In the genomic region with DNA sequence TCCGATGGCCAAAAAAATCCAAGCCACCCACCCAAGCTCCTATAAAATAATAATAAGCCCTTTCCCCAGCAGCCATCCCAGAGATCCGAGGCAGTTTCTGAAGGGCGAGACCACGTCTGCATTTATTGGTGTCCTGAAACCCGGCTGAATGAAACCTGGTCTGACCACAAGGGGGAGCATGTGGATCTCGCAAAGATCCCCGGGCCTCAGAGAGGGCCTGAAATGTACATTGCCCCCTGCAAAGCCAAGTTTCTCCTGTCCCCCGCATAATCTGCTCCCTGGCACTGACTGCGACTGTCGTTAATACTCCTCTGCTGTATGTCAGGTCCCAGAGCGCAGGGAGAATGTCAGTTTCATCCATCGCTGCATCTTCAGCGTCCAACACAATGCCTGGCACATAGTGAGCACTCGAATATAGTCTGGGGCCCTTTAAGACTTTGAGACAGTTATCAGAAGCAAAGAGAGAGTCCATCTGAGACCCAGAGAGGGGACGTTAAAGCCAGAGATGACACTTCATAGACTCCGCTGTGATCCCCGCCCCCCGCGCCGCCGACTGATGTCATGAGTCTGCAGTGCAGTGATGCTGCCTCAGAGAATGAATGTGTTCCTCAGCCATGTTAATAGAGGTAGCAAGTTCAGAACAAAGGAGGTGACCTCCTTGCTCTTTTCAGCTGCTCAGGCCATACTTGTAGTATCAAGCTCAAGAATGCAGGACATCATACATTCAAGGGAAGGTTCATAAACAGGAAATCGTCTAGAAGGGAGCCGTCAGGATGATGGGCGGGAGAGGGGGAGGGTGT, we compare ENCODE assay signal across 8 cellular contexts.
DNase-seq lines count a peak whose midpoint lies in the region; ATAC-seq and TF ChIP-seq lines count a peak whose summit lies in the region.

No MANE protein-coding gene starts in this region.

- TF ChIP-seq POLR2A in Peyer's patch (IDR thresholded peaks at IDR 0.05) (no peak), stomach (IDR thresholded peaks at IDR 0.05) (no peak)

- no peak overlapping the region for H3K4me3 ChIP-seq in Jurkat, Clone E6-1 (ENCODE audit: low read length)
- H3K4me3 ChIP-seq in Peyer's patch (no peak overlapping the region), fibroblast of the aortic adventitia (ENCODE audit: low read depth, low read length) (no peak overlapping the region), neuronal stem cell (ENCODE audit: low read length in 2 of 2) (no peak overlapping the region), stomach (no peak overlapping the region)

- H3K27me3 Mint-ChIP-seq in activated T-cell treated with anti-CD3 and anti-CD28 coated beads, Interleukin-2, amount 50 U/mL, for 72 hours (ENCODE audit: low read depth), result peaks cover 7% of the 10 kb centered on the region

- H3K27me3 ChIP-seq in Peyer's patch (no peaks in the 10 kb centered on the region), neuronal stem cell (ENCODE audit: control insufficient read depth in 3 of 3, insufficient read depth in 3 of 3, low read depth in 1 of 3, low read length in 3 of 3) (peaks cover 0 to 74% (median 0%) of the 10 kb centered on the region in 3 experiments), stomach (peaks cover 3 to 85% (median 36%) of the 10 kb centered on the region in 3 donors)

- no peak for TF ChIP-seq EP300 in stomach (IDR thresholded peaks at IDR 0.05)

- peak overlapping the region; percentile 6 for H2AK5ac ChIP-seq in neuronal stem cell (ENCODE audit: low read depth, low read length)

- no peak overlapping the region for H3K18ac ChIP-seq in neuronal stem cell (ENCODE audit: low read length)

- intact Hi-C loops in stomach (cut with DNase I; ENCODE audit: low total_unique reads), result loop anchor here (5.0 kb wide), 1 partner anchor 289 kb away; no protein-coding TSS in a partner anchor

- H2BK120ac ChIP-seq in neuronal stem cell (ENCODE audit: low read depth, low read length), result no peak overlapping the region

- H3K14ac ChIP-seq in neuronal stem cell (ENCODE audit: low read length), result no peak overlapping the region

- H3K4me1 Mint-ChIP-seq in activated T-cell treated with anti-CD3 and anti-CD28 coated beads, Interleukin-2, amount 50 U/mL, for 72 hours (ENCODE audit: low read depth), result no peaks in the 10 kb centered on the region

- no peak overlapping the region for H3K4me2 ChIP-seq in neuronal stem cell (ENCODE audit: insufficient read depth, low read length, poor library complexity, severe bottlenecking)

- WGBS in neuronal stem cell (ENCODE audit: extremely low coverage in 2 of 2, insufficient read length in 2 of 2, insufficient replicate concordance in 1 of 2), 2 donors, result no CpG with 5 or more reads among the region's 24 CpGs
- WGBS in stomach, 5 donors, result 43 to 48% (median 45%) methylated on average over 24 of the region's 24 CpGs

- H3K9ac ChIP-seq in neuronal stem cell (ENCODE audit: low read depth, low read length, poor library complexity), result no peak overlapping the region

- H4K91ac ChIP-seq in neuronal stem cell (ENCODE audit: low read depth, low read length, poor library complexity), result no peak overlapping the region

- TF ChIP-seq CTCF in Peyer's patch (IDR thresholded peaks at IDR 0.05) (peak; percentile 36 to 77 (median 70)), fibroblast of the aortic adventitia (IDR thresholded peaks at IDR 0.05; ENCODE audit: insufficient read depth, low read length) (peak; percentile 88), stomach (IDR thresholded peaks at IDR 0.05) (peak in 5 of 7 experiments; percentile 59 to 67 (median 66))

- H3K4ac ChIP-seq in neuronal stem cell (ENCODE audit: low read length), result no peak overlapping the region

- no peak overlapping the region for H4K8ac ChIP-seq in neuronal stem cell (ENCODE audit: low read depth, low read length)

- H3K9me3 Mint-ChIP-seq in activated T-cell treated with anti-CD3 and anti-CD28 coated beads, Interleukin-2, amount 50 U/mL, for 72 hours, result no peaks in the 10 kb centered on the region

- no peaks in the 10 kb centered on the region for H3K4me1 ChIP-seq in Peyer's patch
- peaks cover 0 to 1% of the 10 kb centered on the region in 2 donors for H3K4me1 ChIP-seq in neuronal stem cell (ENCODE audit: control insufficient read depth in 2 of 2, insufficient read depth in 1 of 2, low read depth in 1 of 2, low read length in 2 of 2)
- peaks cover 0 to 8% (median 0%) of the 10 kb centered on the region in 4 donors for H3K4me1 ChIP-seq in stomach

- peak; percentile 39 to 57 for ATAC-seq in activated T-cell treated with anti-CD3 and anti-CD28 coated beads, Interleukin-2, amount 50 U/mL, for 72 hours (replicated peaks in 1 of 2)
- ATAC-seq in HG03432 (IDR thresholded peaks at IDR 0.05; ENCODE audit: unreplicated experiment), result no peak

- H2BK12ac ChIP-seq in neuronal stem cell (ENCODE audit: low read length), result no peak overlapping the region

- H3K36me3 ChIP-seq in Peyer's patch, result no peaks in the 10 kb centered on the region
- H3K36me3 ChIP-seq in neuronal stem cell (replicated peaks in 1 of 2; ENCODE audit: control insufficient read depth in 2 of 2, insufficient read depth in 2 of 2, low read length in 2 of 2), result no peaks in the 10 kb centered on the region
- H3K36me3 ChIP-seq in stomach, result no peaks in the 10 kb centered on the region

- H3K27ac ChIP-seq in Peyer's patch, result no peak overlapping the region
- H3K27ac ChIP-seq in neuronal stem cell (replicated peaks; ENCODE audit: low read length), result no peak overlapping the region
- no peak overlapping the region for H3K27ac ChIP-seq in stomach

- H3K27ac Mint-ChIP-seq in activated T-cell treated with anti-CD3 and anti-CD28 coated beads, Interleukin-2, amount 50 U/mL, for 72 hours, result no peak overlapping the region

- peak; percentile 93 for DNase-seq in COLO829 (ENCODE audit: low spot score)
- peak; percentile 51 for DNase-seq in Jurkat, Clone E6-1 (ENCODE audit: low read depth, low spot score)
- peak; percentile 60 to 82 (median 68) for DNase-seq in Peyer's patch
- DNase-seq in activated T-cell treated with anti-CD3 and anti-CD28 coated beads, Interleukin-2, amount 50 U/mL, for 72 hours, result peak; percentile 66 to 74
- DNase-seq in fibroblast of the aortic adventitia (ENCODE audit: low read depth), result peak; percentile 74
- DNase-seq in neuronal stem cell (ENCODE audit: low spot score), result peak; percentile 72
- DNase-seq in stomach, result peak; percentile 70

- H3K79me1 ChIP-seq in neuronal stem cell (ENCODE audit: low read depth, low read length), result no peaks in the 10 kb centered on the region

- no peak overlapping the region for H2AFZ ChIP-seq in neuronal stem cell (ENCODE audit: low read length)

- no peaks in the 10 kb centered on the region for H3K9me3 ChIP-seq in Peyer's patch
- no peaks in the 10 kb centered on the region for H3K9me3 ChIP-seq in neuronal stem cell (replicated peaks in 1 of 2; ENCODE audit: control insufficient read depth in 2 of 2, insufficient read depth in 1 of 2, low read depth in 1 of 2, low read length in 2 of 2)
- H3K9me3 ChIP-seq in stomach, result no peaks in the 10 kb centered on the region

- H2BK5ac ChIP-seq in neuronal stem cell (ENCODE audit: low read length), result no peak overlapping the region

- H3K36me3 Mint-ChIP-seq in activated T-cell treated with anti-CD3 and anti-CD28 coated beads, Interleukin-2, amount 50 U/mL, for 72 hours (ENCODE audit: insufficient read depth in 2 of 2), result no peaks in the 10 kb centered on the region

- no peak overlapping the region for H3K23ac ChIP-seq in neuronal stem cell (ENCODE audit: low read depth, low read length, poor library complexity)

- no peak overlapping the region for H2BK15ac ChIP-seq in neuronal stem cell (ENCODE audit: low read length)

- H3K4me3 Mint-ChIP-seq in activated T-cell treated with anti-CD3 and anti-CD28 coated beads, Interleukin-2, amount 50 U/mL, for 72 hours, result no peak overlapping the region
